23 cellular contexts compared by ENCODE assay signal in the genomic region with DNA sequence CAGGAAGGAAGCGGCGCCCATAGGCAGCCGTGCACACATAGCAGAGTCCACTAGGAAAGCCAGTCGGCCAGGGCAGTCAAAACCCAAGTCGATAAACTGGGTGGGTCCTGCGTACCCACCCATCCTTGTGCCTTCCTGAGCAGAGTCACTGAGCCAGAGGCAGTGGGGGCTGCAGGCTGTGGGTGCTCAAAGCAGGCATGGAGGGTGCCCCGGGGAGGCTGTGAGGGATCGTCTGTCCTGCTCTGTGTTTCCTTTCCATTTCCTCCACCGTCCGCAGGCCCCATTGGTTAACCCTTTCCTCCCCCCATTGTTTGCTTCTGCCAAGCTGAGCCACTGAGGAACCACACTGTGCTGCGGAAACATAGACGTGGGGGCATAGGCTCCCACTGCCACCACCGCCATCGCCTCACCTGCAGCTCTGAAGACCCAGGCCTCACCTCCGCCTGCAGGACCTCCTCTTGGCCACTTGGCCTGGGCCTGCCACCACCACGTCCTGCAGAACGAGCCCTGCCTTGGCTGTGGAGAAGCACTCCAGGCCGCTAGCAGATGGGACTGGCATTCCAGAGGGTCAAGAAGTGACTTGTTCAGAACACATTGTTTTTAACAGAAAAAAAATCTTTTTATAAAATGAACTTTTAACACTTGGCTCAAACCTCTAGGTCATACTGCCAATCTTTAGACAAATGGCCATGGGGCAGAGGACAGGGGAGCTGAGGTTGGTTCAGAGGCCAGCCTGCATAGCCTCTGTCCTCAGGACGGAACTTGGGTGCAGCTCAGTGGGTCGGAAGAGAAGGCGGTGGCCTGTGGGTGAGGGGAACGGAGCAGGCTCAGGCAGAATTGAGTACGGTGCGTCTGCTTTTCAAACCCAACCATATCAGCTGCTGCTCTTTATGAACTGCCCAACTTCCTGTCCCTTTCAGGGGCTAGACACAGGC. TPM values are rescaled to one million over a fixed set of nuclear protein-coding genes. Genes with fewer than 3 reads are reported as not detected.
DNase-seq lines count a peak whose midpoint lies in the region; ATAC-seq and TF ChIP-seq lines count a peak whose summit lies in the region.
"Had no signal": no experiment of that assay in that cellular context is flagged by ENCODE, and none has a peak within 500 bp of the region (broad histone marks: within the 10 kb centered on the region; RNA-seq: fewer than 3 reads in every experiment).

No MANE protein-coding gene starts in this region.

- H4K91ac ChIP-seq in mesenchymal stem cell (ENCODE audit: low read length): no peak overlapping the region

- TF ChIP-seq CTCF in coronary artery (IDR thresholded peaks at IDR 0.05) (no peak), thoracic aorta (IDR thresholded peaks at IDR 0.05) (peak; percentile 20), CD14-positive monocyte (IDR thresholded peaks at IDR 0.05) (no peak)

- CTCF ChIA-PET in activated CD4-positive, alpha-beta memory T cell treated with anti-CD3 and anti-CD28 coated beads, Interleukin-2, amount 10 ng/mL, durations not matched to agents 7 days and 5 days (lab: Charles Lee): no interaction called here
- CTCF ChIA-PET in activated CD4-positive, alpha-beta memory T cell treated with anti-CD3 and anti-CD28 coated beads for 36 hours (lab: Charles Lee): no interaction called here

- no peak overlapping the region for H3K4me3 ChIP-seq in coronary artery
- no peak overlapping the region for H3K4me3 ChIP-seq in mesenchymal stem cell (ENCODE audit: insufficient read depth in 1 of 2, low read depth in 1 of 2, low read length in 2 of 2)
- H3K4me3 ChIP-seq in thoracic aorta: no peak overlapping the region
- H3K4me3 ChIP-seq: pancreas, skin epidermis had no signal

- no peaks in the 10 kb centered on the region for H3K27me3 Mint-ChIP-seq in activated CD4-positive, alpha-beta memory T cell treated with anti-CD3 and anti-CD28 coated beads, Interleukin-2, amount 10 ng/mL, durations not matched to agents 7 days and 5 days
- H3K27me3 Mint-ChIP-seq in activated CD4-positive, alpha-beta memory T cell treated with anti-CD3 and anti-CD28 coated beads for 36 hours: no peaks in the 10 kb centered on the region
- peaks cover 0 to 2% (median 0%) of the 10 kb centered on the region in 3 donors for H3K27me3 Mint-ChIP-seq in CD14-positive monocyte (ENCODE audit: low read depth in 3 of 3)
- H3K27me3 Mint-ChIP-seq: activated B cell treated with CpG ODN at 0.5 μM for 24 hours had no signal

- no peak overlapping the region for H2BK12ac ChIP-seq in mesenchymal stem cell (ENCODE audit: low read length in 2 of 2)

- peaks cover 51 to 61% of the 10 kb centered on the region in 2 experiments for H3K36me3 ChIP-seq in mesenchymal stem cell (ENCODE audit: control insufficient read depth in 1 of 2, insufficient read depth in 2 of 2, low read depth in 1 of 2, low read length in 2 of 2)
- H3K36me3 ChIP-seq in thoracic aorta: peaks cover 51% of the 10 kb centered on the region

- no peak overlapping the region for H3K23ac ChIP-seq in mesenchymal stem cell (ENCODE audit: low read length in 2 of 2)

- WGBS in mesenchymal stem cell: 88% methylated on average over 18 of the region's 24 CpGs

- H3K9me3 Mint-ChIP-seq in activated CD4-positive, alpha-beta memory T cell treated with anti-CD3 and anti-CD28 coated beads, Interleukin-2, amount 10 ng/mL, durations not matched to agents 7 days and 5 days: no peaks in the 10 kb centered on the region
- no peaks in the 10 kb centered on the region for H3K9me3 Mint-ChIP-seq in activated CD4-positive, alpha-beta memory T cell treated with anti-CD3 and anti-CD28 coated beads for 36 hours
- H3K9me3 Mint-ChIP-seq in CD14-positive monocyte: peaks cover 0 to 1% (median 0%) of the 10 kb centered on the region in 7 donors
- H3K9me3 Mint-ChIP-seq: activated B cell treated with CpG ODN at 0.5 μM for 24 hours; T-helper 1 cell treated with Interleukin-12 subunit alpha and Interleukin-12 subunit beta and Interleukin-4 antibody, amounts not matched to agents 30 μg/mL and 1 μg/mL, for 36 hours had no signal

- H2AFZ ChIP-seq in mesenchymal stem cell (ENCODE audit: low read depth, low read length): no peak overlapping the region

- no peak overlapping the region for H3K4ac ChIP-seq in mesenchymal stem cell (ENCODE audit: low read depth in 1 of 2, low read length in 2 of 2)

- intact Hi-C loops in activated CD4-positive, alpha-beta memory T cell treated with anti-CD3 and anti-CD28 coated beads for 36 hours (cut with micrococcal nuclease): no loop called here
- intact Hi-C loops in CD14-positive monocyte (cut with micrococcal nuclease): no loop called here

- no peaks in the 10 kb centered on the region for H3K79me1 ChIP-seq in mesenchymal stem cell (replicated peaks; ENCODE audit: low read length, poor library complexity, severe bottlenecking)

- no peak overlapping the region for H3K4me3 Mint-ChIP-seq in activated CD4-positive, alpha-beta memory T cell treated with anti-CD3 and anti-CD28 coated beads, Interleukin-2, amount 10 ng/mL, durations not matched to agents 7 days and 5 days
- H3K4me3 Mint-ChIP-seq in activated CD4-positive, alpha-beta memory T cell treated with anti-CD3 and anti-CD28 coated beads for 36 hours: no peak overlapping the region
- no peak overlapping the region for H3K4me3 Mint-ChIP-seq in CD14-positive monocyte
- H3K4me3 Mint-ChIP-seq: activated B cell treated with CpG ODN at 0.5 μM for 24 hours; T-helper 1 cell treated with Interleukin-12 subunit alpha and Interleukin-12 subunit beta and Interleukin-4 antibody, amounts not matched to agents 30 μg/mL and 1 μg/mL, for 36 hours had no signal

- H2BK5ac ChIP-seq in mesenchymal stem cell (ENCODE audit: low read depth, low read length, poor library complexity, severe bottlenecking): no peak overlapping the region

- peak overlapping the region; percentile 35 for H2BK15ac ChIP-seq in mesenchymal stem cell (ENCODE audit: low read depth, poor library complexity, severe bottlenecking)

- H3K4me2 ChIP-seq in mesenchymal stem cell (ENCODE audit: low read length, poor library complexity, severe bottlenecking): no peak overlapping the region

- no peak for ATAC-seq in thoracic aorta (ENCODE audit: insufficient number of reproducible peaks, low FRiP score, low read depth)
- ATAC-seq in GM19467 (IDR thresholded peaks at IDR 0.05; ENCODE audit: unreplicated experiment): no peak
- ATAC-seq: pancreas had no signal

- H2BK120ac ChIP-seq in mesenchymal stem cell (ENCODE audit: low read depth, low read length): no peak overlapping the region

- H3K4me1 ChIP-seq in mesenchymal stem cell (ENCODE audit: control insufficient read depth, insufficient read depth, low read depth, low read length): peaks cover 33% of the 10 kb centered on the region
- H3K4me1 ChIP-seq in thoracic aorta (ENCODE audit: control insufficient read depth in 1 of 2, low read depth in 2 of 2): peaks cover 44 to 76% of the 10 kb centered on the region in 2 donors
- H3K4me1 ChIP-seq: pancreas had no signal

- peak overlapping the region; percentile 34 for H2AK5ac ChIP-seq in mesenchymal stem cell (ENCODE audit: low read length, severe bottlenecking)

- H4K8ac ChIP-seq in mesenchymal stem cell (ENCODE audit: low read length): no peak overlapping the region

- peak overlapping the region in 1 of 2 donors; percentile 31 for H3K27ac ChIP-seq in coronary artery
- H3K27ac ChIP-seq in mesenchymal stem cell (ENCODE audit: low read length, poor library complexity, severe bottlenecking): no peak overlapping the region
- H3K27ac ChIP-seq in thoracic aorta: peak overlapping the region; percentile 79 to 85
- H3K27ac ChIP-seq: pancreas had no signal

- H3K18ac ChIP-seq in mesenchymal stem cell (ENCODE audit: low read depth in 1 of 2, low read length in 2 of 2): no peak overlapping the region

- H3K27ac Mint-ChIP-seq in activated CD4-positive, alpha-beta memory T cell treated with anti-CD3 and anti-CD28 coated beads, Interleukin-2, amount 10 ng/mL, durations not matched to agents 7 days and 5 days: no peak overlapping the region
- no peak overlapping the region for H3K27ac Mint-ChIP-seq in activated CD4-positive, alpha-beta memory T cell treated with anti-CD3 and anti-CD28 coated beads for 36 hours
- H3K27ac Mint-ChIP-seq in CD14-positive monocyte: no peak overlapping the region
- H3K27ac Mint-ChIP-seq: activated B cell treated with CpG ODN at 0.5 μM for 24 hours; T-helper 1 cell treated with Interleukin-12 subunit alpha and Interleukin-12 subunit beta and Interleukin-4 antibody, amounts not matched to agents 30 μg/mL and 1 μg/mL, for 36 hours had no signal

- H3K4me1 Mint-ChIP-seq in activated CD4-positive, alpha-beta memory T cell treated with anti-CD3 and anti-CD28 coated beads, Interleukin-2, amount 10 ng/mL, durations not matched to agents 7 days and 5 days: no peaks in the 10 kb centered on the region
- H3K4me1 Mint-ChIP-seq in activated CD4-positive, alpha-beta memory T cell treated with anti-CD3 and anti-CD28 coated beads for 36 hours (ENCODE audit: low read depth): no peaks in the 10 kb centered on the region
- H3K4me1 Mint-ChIP-seq in CD14-positive monocyte: no peaks in the 10 kb centered on the region
- H3K4me1 Mint-ChIP-seq: activated B cell treated with CpG ODN at 0.5 μM for 24 hours had no signal

- no peaks in the 10 kb centered on the region for H3K27me3 ChIP-seq in mesenchymal stem cell (ENCODE audit: control insufficient read depth in 1 of 2, insufficient read depth in 1 of 2, low read length in 2 of 2)
- no peaks in the 10 kb centered on the region for H3K27me3 ChIP-seq in thoracic aorta (replicated peaks; ENCODE audit: insufficient read depth)
- H3K27me3 ChIP-seq: pancreas had no signal

- DNase-seq in activated CD4-positive, alpha-beta memory T cell treated with anti-CD3 and anti-CD28 coated beads, Interleukin-2, amount 10 ng/mL, durations not matched to agents 7 days and 5 days: peak; percentile 5
- DNase-seq in activated CD4-positive, alpha-beta memory T cell treated with anti-CD3 and anti-CD28 coated beads for 36 hours: no peak
- DNase-seq in coronary artery (ENCODE audit: low spot score) (peak; percentile 71), mesenchymal stem cell (no peak), thoracic aorta (ENCODE audit: low spot score) (no peak), CD14-positive monocyte (ENCODE audit: low spot score) (no peak), LoVo (ENCODE audit: low spot score) (no peak)
- DNase-seq: activated B cell treated with CpG ODN at 0.5 μM for 24 hours; effector CD4-positive, alpha-beta T cell; IMR-90; kidney glomerular epithelial cell; MV-4-11; NCI-H1930; NCI-H510A treated with DMSO at 0.1 percent for 48 hours; SHP77 treated with DMSO at 0.1 percent for 48 hours; trophoblast cell had no signal

- H3K36me3 Mint-ChIP-seq in activated CD4-positive, alpha-beta memory T cell treated with anti-CD3 and anti-CD28 coated beads, Interleukin-2, amount 10 ng/mL, durations not matched to agents 7 days and 5 days (ENCODE audit: low read depth): no peaks in the 10 kb centered on the region
- H3K36me3 Mint-ChIP-seq in activated CD4-positive, alpha-beta memory T cell treated with anti-CD3 and anti-CD28 coated beads for 36 hours: peaks cover 23% of the 10 kb centered on the region
- peaks cover 69 to 77% of the 10 kb centered on the region in 2 donors for H3K36me3 Mint-ChIP-seq in CD14-positive monocyte

- POLR2A ChIA-PET in activated CD4-positive, alpha-beta memory T cell treated with anti-CD3 and anti-CD28 coated beads, Interleukin-2, amount 10 ng/mL, durations not matched to agents 7 days and 5 days (lab: Charles Lee): no interaction called here
- POLR2A ChIA-PET in activated CD4-positive, alpha-beta memory T cell treated with anti-CD3 and anti-CD28 coated beads for 36 hours (lab: Charles Lee): no interaction called here

- H3K9me3 ChIP-seq in mesenchymal stem cell (ENCODE audit: control insufficient read depth, low read length): no peaks in the 10 kb centered on the region
- no peaks in the 10 kb centered on the region for H3K9me3 ChIP-seq in thoracic aorta
- H3K9me3 ChIP-seq: pancreas had no signal

- no peak overlapping the region for H3K14ac ChIP-seq in mesenchymal stem cell (ENCODE audit: low read length in 2 of 2)

- H3K9ac ChIP-seq in mesenchymal stem cell (ENCODE audit: low read length): no peak overlapping the region

RNA-seq across cellular contexts. Expression of a gene that starts 52.6 kb away (rescaled TPM):
- total RNA-seq in activated CD4-positive, alpha-beta memory T cell treated with anti-CD3 and anti-CD28 coated beads, Interleukin-2, amount 10 ng/mL, durations not matched to agents 7 days and 5 days: not detected
- total RNA-seq in activated CD4-positive, alpha-beta memory T cell treated with anti-CD3 and anti-CD28 coated beads for 36 hours: not detected
- polyA plus RNA-seq in mesenchymal stem cell (2013, experiment 1 of 2): 0.11 TPM
- 0.04 TPM for polyA plus RNA-seq in mesenchymal stem cell (2013, experiment 2 of 2)
- not detected for total RNA-seq in thoracic aorta
- not detected for polyA plus RNA-seq in CD14-positive monocyte
- total RNA-seq: A172, activated B cell treated with CpG ODN at 0.5 μM for 24 hours, cardiac septum, mucosa of gallbladder had no signal

Comparison
In these comparisons a context has a peak if more than half of its experiments do, and no peak if none do; other contexts are left out.
1. DNase-seq: peak in activated CD4-positive, alpha-beta memory T cell treated with anti-CD3 and anti-CD28 coated beads, Interleukin-2, amount 10 ng/mL, durations not matched to agents 7 days and 5 days (single experiment) and coronary artery (single experiment); none in activated CD4-positive, alpha-beta memory T cell treated with anti-CD3 and anti-CD28 coated beads for 36 hours (single experiment), mesenchymal stem cell (single experiment), thoracic aorta (single experiment), CD14-positive monocyte (single experiment) and LoVo (single experiment).